In the genomic region with DNA sequence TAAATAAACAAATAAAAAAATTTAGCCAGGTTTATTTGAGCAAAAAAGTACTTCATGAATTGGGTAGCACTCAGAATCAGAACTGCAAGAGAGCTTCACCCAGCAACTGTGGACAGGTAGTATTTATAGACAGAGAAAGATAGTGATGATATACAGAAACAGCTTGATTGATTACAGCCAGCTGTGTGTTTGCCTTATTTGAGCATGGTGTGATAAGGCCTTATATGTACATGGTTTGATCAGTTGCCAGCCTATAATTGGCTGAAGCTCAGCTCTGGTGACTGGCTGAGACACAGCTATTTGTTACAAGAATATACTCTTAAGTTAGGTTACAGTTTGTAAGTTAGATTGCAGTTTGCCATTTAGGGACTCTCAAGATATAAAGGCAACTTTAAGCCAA, we compare ENCODE assay signal across 1 cellular context.
TF ChIP-seq lines count a peak whose summit lies in the region.

No MANE protein-coding gene starts in this region.

TF ChIP-seq in K562, 482 proteins besides CTCF, POLR2A, EP300 and RAD21 (continued from another document):
- TF ChIP-seq TEAD4 (IDR thresholded peaks at IDR 0.05; ENCODE audit: low read length) (no peak), TEAD4 (CRISPR knock-in tag; IDR thresholded peaks at IDR 0.05; ENCODE audit: borderline replicate concordance) (no peak), PHTF2 (CRISPR knock-in tag; IDR thresholded peaks at IDR 0.05) (no peak), MEF2D (tag; conservative IDR thresholded peaks at IDR 0.05; ENCODE audit: low read depth) (peak; percentile 60; the same call in 1 of the 2 replicates), NFATC3 (IDR thresholded peaks at IDR 0.05) (no peak), SRF (CRISPR knock-in tag; IDR thresholded peaks at IDR 0.05) (peak in 1 of 2 experiments; percentile 80; a peak in 1 of 4 replicates)
- TF ChIP-seq, protein P1, sequence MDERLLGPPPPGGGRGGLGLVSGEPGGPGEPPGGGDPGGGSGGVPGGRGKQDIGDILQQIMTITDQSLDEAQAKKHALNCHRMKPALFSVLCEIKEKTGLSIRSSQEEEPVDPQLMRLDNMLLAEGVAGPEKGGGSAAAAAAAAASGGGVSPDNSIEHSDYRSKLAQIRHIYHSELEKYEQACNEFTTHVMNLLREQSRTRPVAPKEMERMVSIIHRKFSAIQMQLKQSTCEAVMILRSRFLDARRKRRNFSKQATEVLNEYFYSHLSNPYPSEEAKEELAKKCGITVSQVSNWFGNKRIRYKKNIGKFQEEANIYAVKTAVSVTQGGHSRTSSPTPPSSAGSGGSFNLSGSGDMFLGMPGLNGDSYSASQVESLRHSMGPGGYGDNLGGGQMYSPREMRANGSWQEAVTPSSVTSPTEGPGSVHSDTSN (CRISPR knock-in tag; IDR thresholded peaks at IDR 0.05; ENCODE audit: low read depth), result no peak
- TF ChIP-seq, protein P1 (tag; conservative IDR thresholded peaks at IDR 0.05; ENCODE audit: low read depth), result peak; percentile 90
- TF ChIP-seq, protein P2, sequence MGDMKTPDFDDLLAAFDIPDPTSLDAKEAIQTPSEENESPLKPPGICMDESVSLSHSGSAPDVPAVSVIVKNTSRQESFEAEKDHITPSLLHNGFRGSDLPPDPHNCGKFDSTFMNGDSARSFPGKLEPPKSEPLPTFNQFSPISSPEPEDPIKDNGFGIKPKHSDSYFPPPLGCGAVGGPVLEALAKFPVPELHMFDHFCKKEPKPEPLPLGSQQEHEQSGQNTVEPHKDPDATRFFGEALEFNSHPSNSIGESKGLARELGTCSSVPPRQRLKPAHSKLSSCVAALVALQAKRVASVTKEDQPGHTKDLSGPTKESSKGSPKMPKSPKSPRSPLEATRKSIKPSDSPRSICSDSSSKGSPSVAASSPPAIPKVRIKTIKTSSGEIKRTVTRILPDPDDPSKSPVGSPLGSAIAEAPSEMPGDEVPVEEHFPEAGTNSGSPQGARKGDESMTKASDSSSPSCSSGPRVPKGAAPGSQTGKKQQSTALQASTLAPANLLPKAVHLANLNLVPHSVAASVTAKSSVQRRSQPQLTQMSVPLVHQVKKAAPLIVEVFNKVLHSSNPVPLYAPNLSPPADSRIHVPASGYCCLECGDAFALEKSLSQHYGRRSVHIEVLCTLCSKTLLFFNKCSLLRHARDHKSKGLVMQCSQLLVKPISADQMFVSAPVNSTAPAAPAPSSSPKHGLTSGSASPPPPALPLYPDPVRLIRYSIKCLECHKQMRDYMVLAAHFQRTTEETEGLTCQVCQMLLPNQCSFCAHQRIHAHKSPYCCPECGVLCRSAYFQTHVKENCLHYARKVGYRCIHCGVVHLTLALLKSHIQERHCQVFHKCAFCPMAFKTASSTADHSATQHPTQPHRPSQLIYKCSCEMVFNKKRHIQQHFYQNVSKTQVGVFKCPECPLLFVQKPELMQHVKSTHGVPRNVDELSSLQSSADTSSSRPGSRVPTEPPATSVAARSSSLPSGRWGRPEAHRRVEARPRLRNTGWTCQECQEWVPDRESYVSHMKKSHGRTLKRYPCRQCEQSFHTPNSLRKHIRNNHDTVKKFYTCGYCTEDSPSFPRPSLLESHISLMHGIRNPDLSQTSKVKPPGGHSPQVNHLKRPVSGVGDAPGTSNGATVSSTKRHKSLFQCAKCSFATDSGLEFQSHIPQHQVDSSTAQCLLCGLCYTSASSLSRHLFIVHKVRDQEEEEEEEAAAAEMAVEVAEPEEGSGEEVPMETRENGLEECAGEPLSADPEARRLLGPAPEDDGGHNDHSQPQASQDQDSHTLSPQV (IDR thresholded peaks at IDR 0.05), result 0 out of 2 replicates have a peak, but pooled peaks have one; percentile 28
